ENCODE assay signal across 9 cellular contexts in genomic region chr5:116947691-116948528, GRCh38.
A peak's percentile ranks its signal among the peaks of the same experiment; 100 is the strongest.
DNase-seq lines count a peak whose midpoint lies in the region; ATAC-seq and TF ChIP-seq lines count a peak whose summit lies in the region.
"Had no signal": no experiment of that assay in that cellular context is flagged by ENCODE, and none has a peak within 500 bp of the region (broad histone marks: within the 10 kb centered on the region; RNA-seq: fewer than 3 reads in every experiment).

No MANE protein-coding gene starts in this region.

- CTCF ChIA-PET in Caco-2 (lab: Charles Lee), result no interaction called here

- H3K36me3 Mint-ChIP-seq in Caco-2 (ENCODE audit: insufficient read depth, unreplicated experiment), result no peaks in the 10 kb centered on the region

- H3K4me3 ChIP-seq in Caco-2 (ENCODE audit: low read depth, low read length) (no peak overlapping the region), esophagus muscularis mucosa (no peak overlapping the region)
- H3K4me3 ChIP-seq: SK-N-MC had no signal

- H3K4me3 Mint-ChIP-seq in Caco-2 (ENCODE audit: unreplicated experiment), result no peak overlapping the region

- ATAC-seq in GM19397 (IDR thresholded peaks at IDR 0.05; ENCODE audit: unreplicated experiment), result peak; percentile 99
- peak; percentile 99 for ATAC-seq in HG03378 (IDR thresholded peaks at IDR 0.05; ENCODE audit: unreplicated experiment)

- H3K9me3 ChIP-seq in Caco-2, result no peaks in the 10 kb centered on the region
- no peaks in the 10 kb centered on the region for H3K9me3 ChIP-seq in esophagus muscularis mucosa

- POLR2A ChIA-PET in Caco-2 (lab: Charles Lee), result no interaction called here

- H3K27me3 Mint-ChIP-seq in Caco-2 (ENCODE audit: insufficient read depth, unreplicated experiment), result no peaks in the 10 kb centered on the region

- WGBS in esophagus muscularis mucosa, result 76% methylated on average over 15 of the region's 15 CpGs

- H3K4me1 ChIP-seq in Caco-2 (no peaks in the 10 kb centered on the region), esophagus muscularis mucosa (no peaks in the 10 kb centered on the region)

- peak; percentile 80 to 83 for DNase-seq in Caco-2
- DNase-seq in NCI-H82 treated with DMSO at 0.1 percent for 48 hours (lab: John Stamatoyannopoulos, UW; ENCODE audit: unreplicated experiment), result peak; percentile 23
- peak; percentile 73 for DNase-seq in activated CD8-positive, alpha-beta memory T cell treated with anti-CD3 and anti-CD28 coated beads for 24 hours
- no peak for DNase-seq in esophagus muscularis mucosa (ENCODE audit: extremely low spot score)
- peak in 35 of 56 donors; percentile 1 to 64 (median 17) for DNase-seq in nucleus accumbens (lab: John Stamatoyannopoulos, UW)
- DNase-seq in mesenteric fat pad (ENCODE audit: low spot score), result no peak

- no peaks in the 10 kb centered on the region for H3K4me1 Mint-ChIP-seq in Caco-2 (ENCODE audit: low read depth, unreplicated experiment)

- TF ChIP-seq CTCF in Caco-2 (IDR thresholded peaks at IDR 0.05; ENCODE audit: insufficient read depth in 1 of 2, low read depth in 1 of 2, low read length in 1 of 2, severe bottlenecking in 1 of 2, unreplicated experiment in 1 of 2) (peak; percentile 79 to 86), esophagus muscularis mucosa (IDR thresholded peaks at IDR 0.05) (peak; percentile 41 to 66 (median 65))

- H3K27me3 ChIP-seq in Caco-2 (replicated peaks; ENCODE audit: control insufficient read depth, insufficient read depth, low read length) (no peaks in the 10 kb centered on the region), esophagus muscularis mucosa (no peaks in the 10 kb centered on the region)

- no peaks in the 10 kb centered on the region for H3K9me3 Mint-ChIP-seq in Caco-2 (ENCODE audit: unreplicated experiment)

- H3K27ac ChIP-seq in esophagus muscularis mucosa (replicated peaks in 1 of 4), result no peak overlapping the region
- H3K27ac ChIP-seq: SK-N-MC had no signal

- no peak for TF ChIP-seq POLR2A in esophagus muscularis mucosa (IDR thresholded peaks at IDR 0.05; ENCODE audit: low read depth)

- no peaks in the 10 kb centered on the region for H3K36me3 ChIP-seq in Caco-2 (ENCODE audit: control insufficient read depth, insufficient read depth, low read length)
- no peaks in the 10 kb centered on the region for H3K36me3 ChIP-seq in esophagus muscularis mucosa

- BruUV-seq in Caco-2 (replicated peaks; lab: Mats Ljungman, UMichigan), result no TSS peak

- TF ChIP-seq EP300 in esophagus muscularis mucosa (IDR thresholded peaks at IDR 0.05), result no peak

- no peak overlapping the region for H3K27ac Mint-ChIP-seq in Caco-2 (ENCODE audit: unreplicated experiment)

- intact Hi-C loops in Caco-2 (cut with micrococcal nuclease; ENCODE audit: unreplicated experiment), result loop anchor here (1.0 to 10.0 kb wide), 7 partner anchors 105 to 811 kb away; no protein-coding TSS in a partner anchor
- intact Hi-C loops in esophagus muscularis mucosa (cut with DNase I), result loop anchor here (10.0 kb wide), 1 partner anchor 813 kb away; no protein-coding TSS in a partner anchor

Comparison
In these comparisons a context has a peak if more than half of its experiments do, and no peak if none do; other contexts are left out.
1. DNase-seq: peak in Caco-2 (2 of 2), NCI-H82 treated with DMSO at 0.1 percent for 48 hours (single experiment), activated CD8-positive, alpha-beta memory T cell treated with anti-CD3 and anti-CD28 coated beads for 24 hours (single experiment) and nucleus accumbens (35 of 56); none in esophagus muscularis mucosa (single experiment) and mesenteric fat pad (single experiment).